ENCODE assay signal across 11 cellular contexts in the genomic region with DNA sequence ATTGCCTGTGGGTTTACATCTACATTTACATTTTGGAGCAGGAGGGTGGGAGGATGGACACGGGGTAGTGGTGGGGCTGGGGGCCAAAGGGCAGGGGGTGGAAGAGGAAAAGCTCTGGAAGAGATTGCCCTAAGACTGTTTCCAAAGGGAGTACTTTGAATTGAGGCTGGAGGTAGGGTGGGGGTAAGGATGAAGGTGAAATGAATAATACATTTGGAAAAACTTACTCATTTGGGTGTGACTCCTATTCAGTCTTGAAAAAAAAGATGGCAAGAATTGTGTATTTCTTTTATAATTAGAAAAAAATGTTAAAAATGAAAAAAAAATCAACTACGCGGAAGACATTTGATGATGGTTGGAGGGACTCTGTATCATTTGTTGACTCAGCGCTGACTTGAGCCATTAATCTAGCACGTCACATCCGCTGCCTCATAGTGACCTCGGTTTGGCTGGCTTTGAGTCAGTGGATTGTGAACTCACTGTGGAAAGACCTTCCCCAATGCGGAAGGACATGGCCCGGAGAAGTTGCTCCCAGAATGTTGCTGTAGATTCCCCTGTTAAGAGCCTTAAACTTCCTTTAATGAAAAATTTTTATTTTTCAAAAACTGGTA. TPM values are rescaled to one million over a fixed set of nuclear protein-coding genes. Genes with fewer than 3 reads are reported as not detected.
DNase-seq lines count a peak whose midpoint lies in the region; ATAC-seq and TF ChIP-seq lines count a peak whose summit lies in the region.
"Had no signal": no experiment of that assay in that cellular context is flagged by ENCODE, and none has a peak within 500 bp of the region (broad histone marks: within the 10 kb centered on the region; RNA-seq: fewer than 3 reads in every experiment).

No MANE protein-coding gene starts in this region.

- H3K9ac ChIP-seq in PC-3 (ENCODE audit: low read length), result peak overlapping the region; percentile 83

- BruUV-seq in PC-3 (replicated peaks; lab: Mats Ljungman, UMichigan), result no TSS peak

- H3K36me3 ChIP-seq in PC-3 (ENCODE audit: low read depth, low read length), result no peaks in the 10 kb centered on the region
- no peaks in the 10 kb centered on the region for H3K36me3 ChIP-seq in esophagus (ENCODE audit: control insufficient read depth in 2 of 2, insufficient read depth in 2 of 2, low read length in 1 of 2)
- H3K36me3 ChIP-seq in spleen, result no peaks in the 10 kb centered on the region

- TF ChIP-seq POLR2A in spleen (IDR thresholded peaks at IDR 0.05), result no peak

- H3K27me3 ChIP-seq in PC-3 (ENCODE audit: low read length), result no peaks in the 10 kb centered on the region
- H3K27me3 ChIP-seq in esophagus (ENCODE audit: control insufficient read depth in 1 of 2, insufficient read depth in 2 of 2, low read length in 2 of 2), result no peaks in the 10 kb centered on the region
- H3K27me3 ChIP-seq in spleen (replicated peaks in 1 of 7), result peaks cover 0 to 10% (median 0%) of the 10 kb centered on the region in 7 donors

- ATAC-seq in PC-3 (peak; percentile 82), GM19467 (IDR thresholded peaks at IDR 0.05; ENCODE audit: unreplicated experiment) (no peak)
- ATAC-seq: T-cell had no signal

- POLR2A ChIA-PET in PC-3 (lab: Charles Lee; ENCODE audit: unreplicated experiment), result no interaction called here

- peak; percentile 89 for DNase-seq in AG08395 (ENCODE audit: low spot score)
- DNase-seq in PC-3, result peak; percentile 95
- DNase-seq in myocyte (ENCODE audit: low read depth), result peak; percentile 89
- no peak for DNase-seq in cortex of kidney (lab: John Stamatoyannopoulos, UW)
- DNase-seq in stimulated activated CD4-positive, alpha-beta T cell treated with anti-CD3 and anti-CD28 coated beads, Interleukin-15, amount 100 ng/mL, for 24 hours, result no peak
- no peak for DNase-seq in spleen
- DNase-seq: CD4-positive, CD25-positive, alpha-beta regulatory T cell; T-cell had no signal

- H3K4me1 ChIP-seq in PC-3 (ENCODE audit: insufficient read depth, low read length), result peaks cover 29% of the 10 kb centered on the region
- peaks cover 0 to 15% of the 10 kb centered on the region in 2 donors for H3K4me1 ChIP-seq in esophagus (ENCODE audit: control insufficient read depth in 2 of 2, insufficient read depth in 2 of 2, low read length in 1 of 2)
- H3K4me1 ChIP-seq in spleen, result no peaks in the 10 kb centered on the region

- H3K9me3 ChIP-seq in PC-3 (ENCODE audit: low read length), result no peaks in the 10 kb centered on the region
- H3K9me3 ChIP-seq in esophagus (ENCODE audit: control insufficient read depth in 2 of 2, insufficient read depth in 1 of 2, low read depth in 1 of 2, low read length in 1 of 2), result no peaks in the 10 kb centered on the region
- H3K9me3 ChIP-seq in spleen, result no peaks in the 10 kb centered on the region

- H3K27ac ChIP-seq in PC-3 (ENCODE audit: low read length) (peak overlapping the region; percentile 99), esophagus (ENCODE audit: low read depth in 2 of 2, low read length in 1 of 2) (peak overlapping the region; percentile 78 to 86), spleen (no peak overlapping the region)

- H4K20me1 ChIP-seq in PC-3 (ENCODE audit: low read length), result no peaks in the 10 kb centered on the region

- no peaks in the 10 kb centered on the region for H3K79me2 ChIP-seq in PC-3 (ENCODE audit: low read length)

- intact Hi-C loops in PC-3 (cut with micrococcal nuclease), result loop anchor here (1.0 to 2.0 kb wide), 3 partner anchors 28 to 73 kb away; no protein-coding TSS in a partner anchor
- intact Hi-C loops in spleen (cut with DNase I; ENCODE audit: low total_unique reads), result no loop called here

- H3K4me2 ChIP-seq in PC-3 (ENCODE audit: low read length), result peak overlapping the region; percentile 77

- TF ChIP-seq CTCF in PC-3 (conservative IDR thresholded peaks at IDR 0.05; ENCODE audit: low read depth, low read length) (no peak), spleen (IDR thresholded peaks at IDR 0.05 in 8 of 11, conservative IDR thresholded peaks at IDR 0.05 in 3 of 11) (no peak)

- CTCF ChIA-PET in PC-3 (lab: Charles Lee), result no interaction called here

- no peaks in the 10 kb centered on the region for H3F3A ChIP-seq in PC-3 (ENCODE audit: low read length, unreplicated experiment)

- WGBS in esophagus, 2 donors, result 41 to 51% methylated on average over 9 of the region's 9 CpGs
- WGBS in spleen, 5 donors, result 70 to 88% (median 79%) methylated on average over 9 of the region's 9 CpGs

- H3K4me3 ChIP-seq in PC-3 (ENCODE audit: low read length) (peak overlapping the region; percentile 48), esophagus (ENCODE audit: low read depth in 1 of 2, low read length in 2 of 2) (no peak overlapping the region), spleen (no peak overlapping the region)

- 0 out of 2 replicates have a peak overlapping the region, but pooled peaks have one; percentile 9 for H2AFZ ChIP-seq in PC-3 (ENCODE audit: low read length)

- H3K9me2 ChIP-seq in PC-3 (replicated peaks; ENCODE audit: low read length), result no peaks in the 10 kb centered on the region

RNA-seq across cellular contexts. Expression of gene FAM180A, which starts 2.8 kb away (rescaled TPM):
- total RNA-seq in PC-3 (2014; rRNA removed) (not detected in 2 replicates), myocyte (2.6 and 3.1 TPM in 2 replicates), spleen (1 to 10 TPM in 1 of 7 donors, under 1 TPM in 2, not detected in 4; 0.85 to 1.3 (median 0.97) TPM)
- polyA plus RNA-seq in esophagus (1 to 10 TPM in 1 of 2 donors, under 1 TPM in 1; 0.55 to 1.3 TPM), spleen (under 1 TPM in 2 of 3 donors, not detected in 1; 0.19 to 0.32 TPM)
- 5.7 TPM for polyA plus RNA-seq in myocyte (2012)
- total RNA-seq: activated T-helper 1 cell treated with anti-CD3 and anti-CD28 coated beads, Interleukin-12 subunit alpha, Interleukin-12 subunit beta, Interleukin-2, Interleukin-4 antibody, amounts not matched to agents 30 ng/mL and 10 ng/mL and 1 ng/mL, durations not matched to agents 14 hours and 24 hours and 36 hours; CD4-positive, CD25-positive, alpha-beta regulatory T cell; T-cell had no signal
- polyA plus RNA-seq: CD4-positive, CD25-positive, alpha-beta regulatory T cell had no signal

RNA-seq across cellular contexts. Expression of gene SLC13A4, which starts 17.8 kb away (rescaled TPM):
- total RNA-seq in PC-3 (2014; rRNA removed) (not detected in 2 replicates), myocyte (0.03 TPM in 1 of 2 replicates, not detected in the other), spleen (under 1 TPM in 1 of 7 donors, not detected in 6; 0.20 TPM)
- polyA plus RNA-seq in esophagus (10 to 100 TPM in 1 of 2 donors, 1 to 10 TPM in 1; 7.1 to 11.0 TPM), spleen (under 1 TPM in 1 of 3 donors, not detected in 2; 0.16 TPM)
- 2.0 TPM for polyA plus RNA-seq in myocyte (2012)
- total RNA-seq: activated T-helper 1 cell treated with anti-CD3 and anti-CD28 coated beads, Interleukin-12 subunit alpha, Interleukin-12 subunit beta, Interleukin-2, Interleukin-4 antibody, amounts not matched to agents 30 ng/mL and 10 ng/mL and 1 ng/mL, durations not matched to agents 14 hours and 24 hours and 36 hours; CD4-positive, CD25-positive, alpha-beta regulatory T cell; T-cell had no signal

Comparison
In these comparisons a context has a peak if more than half of its experiments do, and no peak if none do; other contexts are left out.
1. DNase-seq: peak in AG08395 (single experiment), PC-3 (single experiment) and myocyte (single experiment); none in cortex of kidney (single experiment), stimulated activated CD4-positive, alpha-beta T cell treated with anti-CD3 and anti-CD28 coated beads, Interleukin-15, amount 100 ng/mL, for 24 hours (single experiment) and spleen (single experiment).
2. H3K27ac ChIP-seq: peak in PC-3 (single experiment) and esophagus (2 of 2); none in spleen (0 of 8).